ENCODE assay signal across 8 cellular contexts in the genomic region with DNA sequence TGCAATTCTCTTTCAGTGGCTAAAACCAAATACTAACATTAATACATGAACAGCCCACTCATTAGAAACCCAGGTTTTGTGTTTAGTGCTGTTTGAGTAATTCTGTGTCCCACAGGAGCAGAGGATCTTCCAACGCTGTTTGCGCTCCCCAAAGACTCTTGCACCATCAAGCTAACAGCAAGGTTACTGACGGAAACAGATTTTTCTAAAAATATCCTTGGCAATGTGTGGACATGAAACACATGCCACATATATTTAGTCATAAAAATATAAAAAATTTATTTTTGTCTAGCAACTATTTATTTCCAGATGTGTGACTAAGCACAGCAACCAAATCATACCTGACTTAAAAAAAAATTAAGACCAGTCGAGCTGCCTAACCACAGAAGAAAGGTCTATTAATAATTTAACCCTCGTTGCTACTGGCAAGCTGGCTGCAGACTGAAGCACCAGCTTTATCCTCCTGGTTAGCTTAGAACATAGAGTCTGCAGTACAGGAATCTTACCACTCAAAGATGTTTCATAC.
DNase-seq lines count a peak whose midpoint lies in the region; ATAC-seq and FAIRE-seq lines count a peak whose summit lies in the region.

No MANE protein-coding gene starts in this region.

- no peak overlapping the region for H3K27ac ChIP-seq in small intestine (ENCODE audit: low read depth in 1 of 2, low read length in 1 of 2)

- peak; percentile 89 for DNase-seq in amniotic epithelial cell (ENCODE audit: low read depth)
- peak; percentile 54 for DNase-seq in retina
- no peak for DNase-seq in SIG-M5 (lab: John Stamatoyannopoulos, UW)
- DNase-seq in small intestine = no peak
- no peak for DNase-seq in COR-L47 (lab: John Stamatoyannopoulos, UW)
- no peak for DNase-seq in dermis blood vessel endothelial cell

- no peaks in the 10 kb centered on the region for H3K9me3 ChIP-seq in small intestine (ENCODE audit: control insufficient read depth, low read depth)

- peak; percentile 49 for ATAC-seq in GM18873 (IDR thresholded peaks at IDR 0.05; ENCODE audit: low FRiP score, unreplicated experiment)
- peak; percentile 58 for ATAC-seq in HG02885 (IDR thresholded peaks at IDR 0.05; ENCODE audit: poor library complexity, unreplicated experiment)

- no peaks in the 10 kb centered on the region for H3K27me3 ChIP-seq in small intestine (ENCODE audit: control insufficient read depth in 2 of 2, insufficient read depth in 2 of 2, low read length in 2 of 2)

- no peaks in the 10 kb centered on the region for H3K4me1 ChIP-seq in small intestine (ENCODE audit: control insufficient read depth in 2 of 2, insufficient read depth in 1 of 2, low read depth in 1 of 2, low read length in 1 of 2)

- WGBS in small intestine, 3 donors = 55 to 66% (median 56%) methylated on average over 5 of the region's 5 CpGs

- FAIRE-seq in small intestine (lab: Jason Lieb, UNC) = no peak

- H3K4me3 ChIP-seq in small intestine (ENCODE audit: low read depth in 1 of 2, low read length in 2 of 2) = no peak overlapping the region

- no peaks in the 10 kb centered on the region for H3K36me3 ChIP-seq in small intestine (ENCODE audit: control insufficient read depth in 2 of 2, insufficient read depth in 2 of 2, low read length in 2 of 2)

Comparison
In these comparisons a context has a peak if more than half of its experiments do, and no peak if none do; other contexts are left out.
1. DNase-seq: peak in amniotic epithelial cell (single experiment) and retina (single experiment); none in SIG-M5 (single experiment), small intestine (single experiment), COR-L47 (single experiment) and dermis blood vessel endothelial cell (single experiment).